Comparison of ENCODE assay signal across 38 cellular contexts in the genomic region with DNA sequence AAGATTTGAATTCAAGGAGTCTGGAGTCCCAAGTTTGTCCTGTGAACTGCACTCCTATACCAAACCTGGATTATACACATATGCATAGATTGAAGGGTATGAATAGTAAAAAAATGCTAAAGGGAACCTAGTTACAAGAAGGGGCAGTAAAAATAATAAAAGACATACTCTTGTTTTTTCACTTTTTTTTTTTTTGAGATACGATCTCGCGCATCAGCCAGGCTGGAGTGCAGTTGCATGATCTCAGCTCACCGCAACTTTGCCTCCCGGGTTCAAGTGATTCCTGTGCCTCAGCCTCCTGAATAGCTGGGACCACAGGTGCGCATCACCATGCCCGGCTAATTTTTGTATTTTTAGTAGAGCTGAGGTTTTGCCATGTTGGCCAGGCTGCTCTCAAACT. TPM values are rescaled to one million over a fixed set of nuclear protein-coding genes. Genes with fewer than 3 reads are reported as not detected.
"Had no signal": no experiment of that assay in that cellular context is flagged by ENCODE, and none has a peak within 500 bp of the region (broad histone marks: within the 10 kb centered on the region; RNA-seq: fewer than 3 reads in every experiment).

No MANE protein-coding gene starts in this region.

- H3K36me3 ChIP-seq: MG63 had no signal

- DNase-seq: Karpas-422, Kasumi-1, MG63, MM.1S, MV-4-11, NCI-H1048, NCI-H1092, NCI-H1092 treated with DMSO at 0.1 percent for 48 hours, NCI-H1105, NCI-H1105 treated with DMSO at 0.1 percent for 48 hours, NCI-H1417, NCI-H1417 treated with DMSO at 0.1 percent for 48 hours, NCI-H1436, NCI-H1436 treated with DMSO at 0.1 percent for 48 hours, NCI-H146, NCI-H1694, NCI-H1694 treated with DMSO at 0.1 percent for 48 hours, NCI-H187, NCI-H187 treated with DMSO at 0.1 percent for 48 hours, NCI-H1930, NCI-H2029, NCI-H2029 treated with DMSO at 0.1 percent for 48 hours, NCI-H2081, NCI-H2081 treated with DMSO at 0.1 percent for 48 hours, NCI-H2107, NCI-H2171, NCI-H2171 treated with DMSO at 0.1 percent for 48 hours, NCI-H2227 treated with DMSO at 0.1 percent for 48 hours, NCI-H226, NCI-H345, NCI-H446, NCI-H446 treated with DMSO at 0.1 percent for 48 hours, NCI-H510A, NCI-H510A treated with DMSO at 0.1 percent for 48 hours, NCI-H524 had no signal

- H3K27me3 ChIP-seq: MG63 had no signal

- H3K9me3 ChIP-seq: MG63 had no signal

- H3K4me3 ChIP-seq: MG63 had no signal

RNA-seq across cellular contexts. Expression of a gene that starts 22.3 kb away (rescaled TPM):
- total RNA-seq: M059J had no signal

RNA-seq across cellular contexts. Expression of a gene that starts 30.6 kb away (rescaled TPM):
- total RNA-seq: NCI-H460 had no signal

RNA-seq across cellular contexts. Expression of a gene that starts 32.2 kb away (rescaled TPM):
- total RNA-seq: M059J, MCF 10A, NCI-H460 had no signal
